Comparison of ENCODE assay signal across 11 cellular contexts in the genomic region with DNA sequence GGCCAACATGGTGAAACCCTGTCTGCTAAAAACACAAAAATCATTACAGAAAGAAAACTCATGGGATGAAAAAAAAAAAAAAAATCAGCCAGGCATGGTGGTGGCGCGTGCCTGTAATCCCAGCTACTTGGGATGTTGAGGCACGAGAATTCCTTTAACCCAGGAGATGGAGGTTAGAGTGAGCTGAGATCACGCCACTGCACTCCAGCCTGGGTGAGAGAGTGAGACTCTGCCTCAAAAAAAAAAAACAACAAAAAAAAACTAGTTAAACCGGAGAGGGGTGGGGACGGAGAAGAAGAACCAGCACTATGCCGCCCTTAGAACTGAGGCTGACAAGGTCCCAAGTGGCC. TPM values are rescaled to one million over a fixed set of nuclear protein-coding genes. Genes with fewer than 3 reads are reported as not detected.
DNase-seq lines count a peak whose midpoint lies in the region; ATAC-seq, FAIRE-seq and TF ChIP-seq lines count a peak whose summit lies in the region.
"Had no signal": no experiment of that assay in that cellular context is flagged by ENCODE, and none has a peak within 500 bp of the region (broad histone marks: within the 10 kb centered on the region; RNA-seq: fewer than 3 reads in every experiment).

No MANE protein-coding gene starts in this region.

- no peak for DNase-seq in CD14-positive monocyte (ENCODE audit: low spot score)
- no peak for DNase-seq in HFFc6
- DNase-seq in ascending aorta (ENCODE audit: low spot score in 2 of 2), result no peak
- no peak for DNase-seq in neural crest cell (ENCODE audit: low read depth, low spot score)
- no peak for DNase-seq in NCI-H2107 treated with DMSO at 0.1 percent for 48 hours (lab: John Stamatoyannopoulos, UW; ENCODE audit: unreplicated experiment)
- no peak for DNase-seq in GM12891 (ENCODE audit: insufficient read length, low spot score)
- DNase-seq in Kasumi-1 (lab: John Stamatoyannopoulos, UW), result no peak
- DNase-seq: kidney glomerular epithelial cell, NCI-H2029 treated with DMSO at 0.1 percent for 48 hours had no signal

- TF ChIP-seq CTCF in CD14-positive monocyte (IDR thresholded peaks at IDR 0.05) (no peak), HFFc6 (IDR thresholded peaks at IDR 0.05) (no peak), ascending aorta (IDR thresholded peaks at IDR 0.05) (no peak), neural crest cell (conservative IDR thresholded peaks at IDR 0.05) (no peak)

- H3K36me3 Mint-ChIP-seq in CD14-positive monocyte (no peaks in the 10 kb centered on the region), HFFc6 (ENCODE audit: low read depth) (no peaks in the 10 kb centered on the region), neural crest cell (ENCODE audit: low read depth) (no peaks in the 10 kb centered on the region)

- no peaks in the 10 kb centered on the region for H3K27me3 ChIP-seq in ascending aorta

- H3K27me3 Mint-ChIP-seq in CD14-positive monocyte (ENCODE audit: low read depth in 3 of 3) (peaks cover 20 to 32% (median 23%) of the 10 kb centered on the region in 3 donors), HFFc6 (ENCODE audit: insufficient read depth) (peaks cover 2% of the 10 kb centered on the region), neural crest cell (ENCODE audit: low read depth) (peaks cover 21% of the 10 kb centered on the region)

- no peaks in the 10 kb centered on the region for H3K36me3 ChIP-seq in ascending aorta

- no peak for FAIRE-seq in GM12891 (lab: Jason Lieb, UNC)

- H3K4me1 Mint-ChIP-seq in CD14-positive monocyte (peaks cover 26% of the 10 kb centered on the region), HFFc6 (ENCODE audit: low read depth) (peaks cover 6% of the 10 kb centered on the region; the same call in 1 of the 2 replicates), neural crest cell (peaks cover 31% of the 10 kb centered on the region)

- ATAC-seq in GM21447 (IDR thresholded peaks at IDR 0.05; ENCODE audit: unreplicated experiment), result no peak

- intact Hi-C loops in CD14-positive monocyte (cut with micrococcal nuclease), result no loop called here
- intact Hi-C loops in ascending aorta (cut with DNase I), result no loop called here

- peaks cover 0 to 1% of the 10 kb centered on the region in 2 donors for H3K9me3 ChIP-seq in ascending aorta

- no peak overlapping the region for H3K27ac ChIP-seq in ascending aorta

- H3K9me3 Mint-ChIP-seq in CD14-positive monocyte (peaks cover 0 to 8% (median 7%) of the 10 kb centered on the region in 7 donors), HFFc6 (peaks cover 10% of the 10 kb centered on the region), neural crest cell (peaks cover 3% of the 10 kb centered on the region)

- peaks cover 6 to 8% of the 10 kb centered on the region in 2 donors for H3K4me1 ChIP-seq in ascending aorta

- no peak for TF ChIP-seq POLR2A in GM12891 (IDR thresholded peaks at IDR 0.05; ENCODE audit: low read depth, low read length)

- H3K4me3 ChIP-seq in ascending aorta, result peak overlapping the region; percentile 26 to 44

- H3K27ac Mint-ChIP-seq in CD14-positive monocyte (peak overlapping the region in 1 of 7 donors; percentile 48), HFFc6 (no peak overlapping the region), neural crest cell (ENCODE audit: unreplicated experiment) (no peak overlapping the region)

- H3K4me3 Mint-ChIP-seq in CD14-positive monocyte, result peak overlapping the region; percentile 59 to 71
- peak overlapping the region; percentile 60; the same call in 1 of the 2 replicates for H3K4me3 Mint-ChIP-seq in HFFc6
- H3K4me3 Mint-ChIP-seq in neural crest cell, result peak overlapping the region; percentile 68

TF ChIP-seq in GM12891, 5 proteins besides CTCF, POLR2A, EP300 and RAD21:
- TF ChIP-seq SPI1 (IDR thresholded peaks at IDR 0.05; ENCODE audit: low read depth, low read length), result no peak
- no peak for TF ChIP-seq TAF1 (IDR thresholded peaks at IDR 0.05; ENCODE audit: low read depth, low read length)
- TF ChIP-seq POU2F2 (IDR thresholded peaks at IDR 0.05; ENCODE audit: low read depth, low read length), result no peak
- no peak for TF ChIP-seq PAX5 (IDR thresholded peaks at IDR 0.05; ENCODE audit: insufficient read depth, low read length, severe bottlenecking)
- TF ChIP-seq POLR2AphosphoS5 (IDR thresholded peaks at IDR 0.05; ENCODE audit: low read depth, low read length), result no peak

RNA-seq across cellular contexts. Expression of gene NOTUM, which starts 7.4 kb away (rescaled TPM):
- polyA plus RNA-seq in CD14-positive monocyte, result not detected
- under 1 TPM in 2 of 6 experiments, not detected in 4; 0.10 to 0.14 TPM for total RNA-seq in HFFc6 (2021; fragmentation: NEBNext Ultra II Directional; extraction: Animal tissue kit (Norgen Biotek cat#: 25700))
- not detected for total RNA-seq in ascending aorta
- 5.9 and 6.3 TPM in 2 replicates for total RNA-seq in neural crest cell
- polyA plus RNA-seq in GM12891 (2012; ENCODE audit: low read depth, missing spikeins), result 0.04 TPM

RNA-seq across cellular contexts. Expression of gene ASPSCR1, which starts 9.1 kb away (rescaled TPM):
- 10 to 100 TPM; 25.5 to 25.6 TPM for polyA plus RNA-seq in CD14-positive monocyte
- 10 to 100 TPM; 26.6 to 36.8 (median 34.7) TPM for total RNA-seq in HFFc6 (2021; fragmentation: NEBNext Ultra II Directional; extraction: Animal tissue kit (Norgen Biotek cat#: 25700))
- total RNA-seq in ascending aorta (45.1 TPM), neural crest cell (50.0 and 51.9 TPM in 2 replicates)
- polyA plus RNA-seq in GM12891 (2012; ENCODE audit: low read depth, missing spikeins), result 14.5 TPM

RNA-seq across cellular contexts. Expression of gene MYADML2, which starts 21.3 kb away (rescaled TPM):
- not detected for polyA plus RNA-seq in CD14-positive monocyte
- not detected for total RNA-seq in HFFc6 (2021; fragmentation: NEBNext Ultra II Directional; extraction: Animal tissue kit (Norgen Biotek cat#: 25700))
- total RNA-seq in ascending aorta (not detected), neural crest cell (0.11 TPM in 1 of 2 replicates, not detected in the other)
- polyA plus RNA-seq in GM12891 (2012; ENCODE audit: low read depth, missing spikeins), result not detected
- total RNA-seq: renal cortical epithelial cell had no signal

RNA-seq across cellular contexts. Expression of gene PYCR1, which starts 31.3 kb away (rescaled TPM):
- not detected for polyA plus RNA-seq in CD14-positive monocyte
- 100 to 1,000 TPM in 4 of 6 experiments, 10 to 100 TPM in 2; 97.9 to 147 (median 110) TPM for total RNA-seq in HFFc6 (2021; fragmentation: NEBNext Ultra II Directional; extraction: Animal tissue kit (Norgen Biotek cat#: 25700))
- 31.5 TPM for total RNA-seq in ascending aorta
- 93.0 and 102 TPM in 2 replicates for total RNA-seq in neural crest cell
- 48.3 TPM for polyA plus RNA-seq in GM12891 (2012; ENCODE audit: low read depth, missing spikeins)

RNA-seq across cellular contexts. Expression of gene MAFG, which starts 40.8 kb away (rescaled TPM):
- polyA plus RNA-seq in CD14-positive monocyte, result 1 to 10 TPM; 7.4 to 7.6 TPM
- 10 to 100 TPM; 17.7 to 22.4 (median 18.2) TPM for total RNA-seq in HFFc6 (2021; fragmentation: NEBNext Ultra II Directional; extraction: Animal tissue kit (Norgen Biotek cat#: 25700))
- total RNA-seq in ascending aorta (28.7 TPM), neural crest cell (24.1 and 24.2 TPM in 2 replicates)
- polyA plus RNA-seq in GM12891 (2012; ENCODE audit: low read depth, missing spikeins), result 12.1 TPM
